In the genomic region with DNA sequence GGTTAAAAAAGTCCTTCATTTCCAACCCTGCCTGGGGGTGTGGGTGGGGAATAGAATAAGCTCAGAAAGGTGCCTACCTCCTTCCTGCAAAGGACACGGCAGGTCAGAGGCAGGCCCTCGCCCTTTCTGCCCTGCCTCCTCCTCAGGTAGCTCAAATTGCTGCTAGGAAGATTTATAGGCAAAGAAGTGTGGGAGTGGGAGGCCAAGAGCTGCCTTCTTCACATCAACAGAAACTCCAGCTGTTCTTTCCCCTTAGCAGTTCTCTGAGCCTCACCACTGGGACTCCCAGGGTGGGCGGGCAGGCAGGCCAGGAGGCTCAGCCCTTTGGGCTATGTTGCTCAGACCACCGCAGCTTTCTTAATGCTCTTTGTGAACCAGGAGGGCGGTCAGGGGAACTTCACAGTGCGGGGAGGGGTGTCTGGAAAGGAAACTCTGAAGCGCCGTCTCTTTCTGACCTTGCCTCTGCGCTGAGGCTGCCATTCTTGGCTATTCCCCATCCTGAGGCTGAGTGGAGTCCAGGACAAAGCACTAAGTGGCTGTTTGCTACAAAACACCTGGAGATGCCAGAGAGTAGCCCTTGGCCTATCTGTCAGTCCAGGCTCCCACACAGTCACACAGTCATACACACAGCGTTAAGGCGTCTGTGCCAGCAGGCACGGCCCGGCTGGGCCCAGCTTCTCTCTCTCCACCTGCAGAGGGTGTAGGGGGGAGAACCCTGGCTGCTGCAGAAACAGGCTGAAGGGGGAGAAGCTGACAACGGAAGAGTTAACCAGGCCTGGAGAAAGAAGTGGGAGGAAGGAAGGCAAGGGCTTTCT, we compare ENCODE assay signal across 36 cellular contexts. TPM values are rescaled to one million over a fixed set of nuclear protein-coding genes. Genes with fewer than 3 reads are reported as not detected.
DNase-seq lines count a peak whose midpoint lies in the region; ATAC-seq, FAIRE-seq and TF ChIP-seq lines count a peak whose summit lies in the region.
"Had no signal": no experiment of that assay in that cellular context is flagged by ENCODE, and none has a peak within 500 bp of the region (broad histone marks: within the 10 kb centered on the region; RNA-seq: fewer than 3 reads in every experiment).

No MANE protein-coding gene starts in this region.

- TF ChIP-seq RAD21 in HepG2 (CRISPR knock-in tag; IDR thresholded peaks at IDR 0.05), result no peak

- H3K27ac ChIP-seq in HepG2 (ENCODE audit: extremely low read length, insufficient read depth, low read length) (no peak overlapping the region), right lobe of liver (no peak overlapping the region), ectodermal cell (ENCODE audit: insufficient read depth, low read depth, low read length, poor library complexity, severe bottlenecking) (peak overlapping the region; percentile 20), H9 (ENCODE audit: insufficient read length, low read depth, low read length) (no peak overlapping the region), small intestine (ENCODE audit: low read depth in 1 of 2, low read length in 1 of 2) (no peak overlapping the region)
- H3K27ac ChIP-seq: foreskin keratinocyte had no signal

- no peak overlapping the region for H3K14ac ChIP-seq in H9 (ENCODE audit: insufficient read depth, low read length)

- no peak overlapping the region for H3T11ph ChIP-seq in H9 (ENCODE audit: low read length)

- TF ChIP-seq POLR2A in HepG2 (IDR thresholded peaks at IDR 0.05; ENCODE audit: insufficient read depth in 1 of 2, low read depth in 2 of 2, low read length in 2 of 2), result no peak
- TF ChIP-seq POLR2A in right lobe of liver (IDR thresholded peaks at IDR 0.05), result no peak

- H3K4me1 ChIP-seq in HepG2 (ENCODE audit: insufficient read depth, low read length) (no peaks in the 10 kb centered on the region), right lobe of liver (peaks cover 0 to 25% (median 3%) of the 10 kb centered on the region in 4 donors), ectodermal cell (ENCODE audit: control insufficient read depth, insufficient read depth, low read length) (no peaks in the 10 kb centered on the region), H9 (ENCODE audit: insufficient read depth, low read length) (no peaks in the 10 kb centered on the region), small intestine (ENCODE audit: control insufficient read depth in 2 of 2, insufficient read depth in 1 of 2, low read depth in 1 of 2, low read length in 1 of 2) (no peaks in the 10 kb centered on the region)
- H3K4me1 ChIP-seq: BE2C had no signal

- H3K4me1 Mint-ChIP-seq in nephron progenitor cell (peaks cover 46% of the 10 kb centered on the region), H9 (peaks cover 0 to 10% of the 10 kb centered on the region in 2 experiments; a peak in 3 of 4 replicates)
- H3K4me1 Mint-ChIP-seq: activated B cell treated with CpG ODN at 0.5 μM for 24 hours; activated naive CD4-positive, alpha-beta T cell treated with anti-CD3 and anti-CD28 coated beads, Interleukin-2, amount 50 U/mL, for 24 hours; central memory CD8-positive, alpha-beta T cell had no signal

- H3K4me2 ChIP-seq in HepG2 (ENCODE audit: low read depth, low read length) (no peak overlapping the region), H9 (ENCODE audit: insufficient read depth, insufficient read length, low read length) (no peak overlapping the region)

- H2AK5ac ChIP-seq in H9 (ENCODE audit: insufficient read length, low read length), result no peak overlapping the region

- peaks cover 2 to 3% of the 10 kb centered on the region in 2 experiments; a peak in 3 of 5 replicates for H3K27me3 ChIP-seq in HepG2 (ENCODE audit: control insufficient read depth in 1 of 2, insufficient read depth in 2 of 2, low read length in 2 of 2)
- no peaks in the 10 kb centered on the region for H3K27me3 ChIP-seq in right lobe of liver
- no peaks in the 10 kb centered on the region for H3K27me3 ChIP-seq in ectodermal cell (ENCODE audit: control insufficient read depth, insufficient read depth, low read length, poor library complexity, severe bottlenecking)
- H3K27me3 ChIP-seq in H9 (ENCODE audit: insufficient read depth, low read length), result no peaks in the 10 kb centered on the region
- H3K27me3 ChIP-seq in small intestine (ENCODE audit: control insufficient read depth in 2 of 2, insufficient read depth in 2 of 2, low read length in 2 of 2), result no peaks in the 10 kb centered on the region
- H3K27me3 ChIP-seq: BE2C, foreskin keratinocyte had no signal

- H2AFZ ChIP-seq in HepG2 (ENCODE audit: low read length) (no peak overlapping the region), H9 (ENCODE audit: low read length) (no peak overlapping the region)

- FAIRE-seq in HepG2 (lab: Jason Lieb, UNC) (no peak), small intestine (lab: Jason Lieb, UNC) (no peak)
- FAIRE-seq: A204.1 had no signal

- ATAC-seq in HepG2 (no peak), right lobe of liver (no peak), GM19463 (IDR thresholded peaks at IDR 0.05; ENCODE audit: unreplicated experiment) (no peak)
- ATAC-seq: foreskin keratinocyte, psoas muscle, Right ventricle myocardium inferior had no signal

- H3K4ac ChIP-seq in H9 (ENCODE audit: low read depth, low read length), result no peak overlapping the region

- CTCF ChIA-PET in HepG2 (lab: Yijun Ruan, JAX; ENCODE audit: low intra/inter-chr PET ratio, low total read pairs), result no interaction called here

- H3K4me3 ChIP-seq in HepG2 (replicated peaks in 1 of 3; ENCODE audit: insufficient read depth in 1 of 3, low read depth in 2 of 3, low read length in 3 of 3), result no peak overlapping the region
- no peak overlapping the region for H3K4me3 ChIP-seq in right lobe of liver
- no peak overlapping the region for H3K4me3 ChIP-seq in ectodermal cell (ENCODE audit: insufficient read depth, low read depth, low read length)
- no peak overlapping the region for H3K4me3 ChIP-seq in small intestine (ENCODE audit: low read depth in 1 of 2, low read length in 2 of 2)
- H3K4me3 ChIP-seq: psoas muscle had no signal

- DNase-seq in HepG2 (ENCODE audit: low spot score) (no peak), right lobe of liver (no peak), nephron progenitor cell (no peak), SK-N-DZ (ENCODE audit: low spot score) (no peak), H9 (no peak), small intestine (no peak)
- DNase-seq: activated B cell treated with CpG ODN at 0.5 μM for 24 hours; BE2C; DND-41; erythroblast; foreskin keratinocyte; hippocampal formation; KBM-7; MM.1S; NCI-H1417 treated with DMSO at 0.1 percent for 48 hours; NCI-H2107; NCI-H446; NCI-H82; psoas muscle; stimulated activated CD4-positive, alpha-beta T cell treated with anti-CD3 and anti-CD28 coated beads, Interleukin-1b, Interleukin-23, amount 100 ng/mL, for 48 hours; T-helper 9 cell had no signal

- H3K9me3 ChIP-seq in HepG2 (ENCODE audit: low read length), result no peaks in the 10 kb centered on the region
- H3K9me3 ChIP-seq in right lobe of liver, result no peaks in the 10 kb centered on the region
- no peaks in the 10 kb centered on the region for H3K9me3 ChIP-seq in ectodermal cell (ENCODE audit: control insufficient read depth, low read length)
- no peaks in the 10 kb centered on the region for H3K9me3 ChIP-seq in H9 (ENCODE audit: control insufficient read depth, low read depth, low read length)
- H3K9me3 ChIP-seq in small intestine (ENCODE audit: control insufficient read depth, low read depth), result no peaks in the 10 kb centered on the region
- H3K9me3 ChIP-seq: BE2C, psoas muscle had no signal

- H3K9me3 Mint-ChIP-seq in nephron progenitor cell, result no peaks in the 10 kb centered on the region
- no peaks in the 10 kb centered on the region for H3K9me3 Mint-ChIP-seq in H9
- H3K9me3 Mint-ChIP-seq: activated B cell treated with CpG ODN at 0.5 μM for 24 hours; activated naive CD4-positive, alpha-beta T cell treated with anti-CD3 and anti-CD28 coated beads, Interleukin-2, amount 50 U/mL, for 24 hours; activated T-helper 1 cell treated with anti-CD3 and anti-CD28 coated beads, Interleukin-12 subunit alpha, Interleukin-12 subunit beta, Interleukin-2, Interleukin-4 antibody, amounts not matched to agents 30 ng/mL and 10 ng/mL and 1 ng/mL, durations not matched to agents 14 hours and 24 hours and 36 hours; central memory CD8-positive, alpha-beta T cell; neural crest cell had no signal

- H3K4me3 Mint-ChIP-seq in nephron progenitor cell, result no peak overlapping the region
- H3K4me3 Mint-ChIP-seq in H9, result no peak overlapping the region
- H3K4me3 Mint-ChIP-seq: activated B cell treated with CpG ODN at 0.5 μM for 24 hours; activated naive CD4-positive, alpha-beta T cell treated with anti-CD3 and anti-CD28 coated beads, Interleukin-2, amount 50 U/mL, for 24 hours; activated T-helper 1 cell treated with anti-CD3 and anti-CD28 coated beads, Interleukin-12 subunit alpha, Interleukin-12 subunit beta, Interleukin-2, Interleukin-4 antibody, amounts not matched to agents 30 ng/mL and 10 ng/mL and 1 ng/mL, durations not matched to agents 14 hours and 24 hours and 36 hours; central memory CD8-positive, alpha-beta T cell; neural crest cell had no signal

- intact Hi-C loops in HepG2 (cut with micrococcal nuclease; ENCODE audit: unreplicated experiment), result no loop called here
- intact Hi-C loops in right lobe of liver (cut with DNase I), result no loop called here

- peak overlapping the region; percentile 94 for H3K27ac Mint-ChIP-seq in nephron progenitor cell
- no peak overlapping the region; a peak in 1 of 7 replicates for H3K27ac Mint-ChIP-seq in H9
- H3K27ac Mint-ChIP-seq: activated B cell treated with CpG ODN at 0.5 μM for 24 hours; activated naive CD4-positive, alpha-beta T cell treated with anti-CD3 and anti-CD28 coated beads, Interleukin-2, amount 50 U/mL, for 24 hours; activated T-helper 1 cell treated with anti-CD3 and anti-CD28 coated beads, Interleukin-12 subunit alpha, Interleukin-12 subunit beta, Interleukin-2, Interleukin-4 antibody, amounts not matched to agents 30 ng/mL and 10 ng/mL and 1 ng/mL, durations not matched to agents 14 hours and 24 hours and 36 hours had no signal

- no peak overlapping the region for H2BK5ac ChIP-seq in H9 (ENCODE audit: insufficient read length, low read length)

- H3K79me2 ChIP-seq in HepG2 (ENCODE audit: insufficient read depth, low read length) (no peaks in the 10 kb centered on the region), H9 (ENCODE audit: insufficient read depth, low read length) (no peaks in the 10 kb centered on the region)

- peaks cover 15% of the 10 kb centered on the region; the same call in 1 of the 2 replicates for H4K20me1 ChIP-seq in HepG2 (ENCODE audit: insufficient read depth, low read length)
- H4K20me1 ChIP-seq in H9 (ENCODE audit: control insufficient read depth, insufficient read depth, insufficient read length), result no peaks in the 10 kb centered on the region

- in situ Hi-C loops in HepG2 (cut with HindIII; ENCODE audit: extremely low pct_ligation_motif_present, low pct_unique_long_range_greater_than_20kb), result no loop called here

- no peak overlapping the region for H2BK120ac ChIP-seq in H9 (ENCODE audit: low read depth, low read length, poor library complexity, severe bottlenecking)

- TF ChIP-seq CTCF in HepG2 (CRISPR knock-in tag; IDR thresholded peaks at IDR 0.05) (no peak), right lobe of liver (IDR thresholded peaks at IDR 0.05) (no peak), nephron progenitor cell (IDR thresholded peaks at IDR 0.05) (no peak), H9 (conservative IDR thresholded peaks at IDR 0.05) (no peak)

- H2BK15ac ChIP-seq in H9 (ENCODE audit: low read depth, low read length), result no peak overlapping the region

- no peak overlapping the region for H2BK12ac ChIP-seq in H9 (ENCODE audit: insufficient read length, low read depth, low read length)

- POLR2A ChIA-PET in HepG2 (lab: Yijun Ruan, JAX), result interaction anchor here (1.0 to 1.3 kb wide), 2 partner anchors 10 to 23 kb away, joined by 3 to 4 read pairs; no protein-coding TSS in a partner anchor

- 92% methylated on average over 12 of the region's 14 CpGs for WGBS in HepG2 (ENCODE audit: low lambda C conversion rate)
- 54% methylated on average over 4 of the region's 14 CpGs for WGBS in right lobe of liver (ENCODE audit: insufficient coverage, low coverage, low lambda C conversion rate, missing lambda C conversion rate)
- WGBS in ectodermal cell, 2 experiments, result 83 to 90% methylated on average over 14 of the region's 14 CpGs
- WGBS in H9 (ENCODE audit: extremely low coverage, insufficient read length, low lambda C conversion rate), result no CpG with 5 or more reads among the region's 14 CpGs
- 84 to 91% (median 84%) methylated on average over 14 of the region's 14 CpGs for WGBS in small intestine, 3 donors

- H3K27me3 Mint-ChIP-seq in nephron progenitor cell (ENCODE audit: low read depth, poor library complexity) (no peaks in the 10 kb centered on the region), H9 (ENCODE audit: low read depth) (peaks cover 5% of the 10 kb centered on the region; the same call in 1 of the 2 replicates)
- H3K27me3 Mint-ChIP-seq: activated B cell treated with CpG ODN at 0.5 μM for 24 hours; activated naive CD4-positive, alpha-beta T cell treated with anti-CD3 and anti-CD28 coated beads, Interleukin-2, amount 50 U/mL, for 24 hours; central memory CD8-positive, alpha-beta T cell had no signal

- no TSS peak for BruUV-seq in HepG2 (replicated peaks; lab: Mats Ljungman, UMichigan)

- no peak overlapping the region for H3K56ac ChIP-seq in H9 (ENCODE audit: insufficient read length, low read depth, low read length)

- no peaks in the 10 kb centered on the region for H3K79me1 ChIP-seq in H9 (ENCODE audit: insufficient read depth, low read depth, low read length, poor library complexity, severe bottlenecking)

- H4K91ac ChIP-seq in H9 (ENCODE audit: insufficient read length, low read depth, low read length), result no peak overlapping the region

- H3K36me3 Mint-ChIP-seq in nephron progenitor cell (ENCODE audit: low read depth), result peaks cover 47% of the 10 kb centered on the region
- H3K36me3 Mint-ChIP-seq in H9 (ENCODE audit: insufficient read depth in 1 of 3, low read depth in 3 of 3), result peaks cover 0 to 36% (median 5%) of the 10 kb centered on the region in 3 experiments; a peak in 6 of 7 replicates

- H3K36me3 ChIP-seq in HepG2 (replicated peaks in 1 of 2; ENCODE audit: control insufficient read depth in 1 of 2, insufficient read depth in 2 of 2, low read length in 2 of 2), result peaks cover 32 to 61% of the 10 kb centered on the region in 2 experiments
- H3K36me3 ChIP-seq in right lobe of liver, result peaks cover 33 to 63% (median 49%) of the 10 kb centered on the region in 4 donors
- H3K36me3 ChIP-seq in ectodermal cell (ENCODE audit: control insufficient read depth, insufficient read depth, low read length), result peaks cover 49% of the 10 kb centered on the region
- H3K36me3 ChIP-seq in small intestine (ENCODE audit: control insufficient read depth in 2 of 2, insufficient read depth in 2 of 2, low read length in 2 of 2), result peaks cover 20 to 28% of the 10 kb centered on the region in 2 donors

- H4K5ac ChIP-seq in H9 (ENCODE audit: insufficient read length, low read depth, low read length), result no peak overlapping the region

- no peak overlapping the region for H3K23ac ChIP-seq in H9 (ENCODE audit: insufficient read length, low read depth, low read length)

- no peak overlapping the region for H4K8ac ChIP-seq in H9 (replicated peaks; ENCODE audit: insufficient read length, low read depth, low read length)

- H2BK20ac ChIP-seq in H9 (ENCODE audit: low read depth, low read length, poor library complexity, severe bottlenecking), result no peak overlapping the region

- H3K9ac ChIP-seq in HepG2 (ENCODE audit: insufficient read depth, low read depth, low read length) (no peak overlapping the region), H9 (ENCODE audit: extremely low read depth, insufficient read length, low read length) (no peak overlapping the region)

- H3K18ac ChIP-seq in H9 (ENCODE audit: insufficient read length, low read depth, low read length), result no peak overlapping the region

- TF ChIP-seq EP300 in HepG2 (IDR thresholded peaks at IDR 0.05; ENCODE audit: low read depth in 2 of 2, low read length in 2 of 2) (no peak), HepG2 (CRISPR knock-in tag; IDR thresholded peaks at IDR 0.05; ENCODE audit: borderline replicate concordance) (no peak)

- no peaks in the 10 kb centered on the region for H3K23me2 ChIP-seq in H9 (ENCODE audit: insufficient read length, low read depth, low read length, poor library complexity, severe bottlenecking)

RNA-seq across cellular contexts. Expression of a gene that starts 3.0 kb away (rescaled TPM):
- not detected in 2 replicates for total RNA-seq in HepG2 (2016; rRNA removed; fragmentation: Illumina TruSeq; extraction: Trizol)
- not detected in 2 replicates for total RNA-seq in HepG2 (2016; cell fraction: cytosol; rRNA removed; fragmentation: Illumina TruSeq; extraction: Trizol; ENCODE audit: low read depth)
- not detected in 2 replicates for total RNA-seq in HepG2 (2016; cell fraction: insoluble cytoplasmic fraction; rRNA removed; fragmentation: Illumina TruSeq; extraction: Trizol)
- not detected in 2 replicates for total RNA-seq in HepG2 (2016; cell fraction: membrane; rRNA removed; fragmentation: Illumina TruSeq; extraction: Trizol)
- not detected in 2 replicates for total RNA-seq in HepG2 (2016; cell fraction: nucleus; rRNA removed; fragmentation: Illumina TruSeq; extraction: Trizol)
- not detected in 2 replicates for polyA plus RNA-seq in HepG2 (2011; rRNA removed)
- polyA plus RNA-seq in HepG2 (2011; cell fraction: cytosol; rRNA removed), result not detected in 2 replicates
- polyA plus RNA-seq in HepG2 (2011; cell fraction: nucleus; rRNA removed), result not detected in 2 replicates
- polyA plus RNA-seq in HepG2 (2012), result not detected in 2 replicates
- polyA plus RNA-seq in HepG2 (2016; cell fraction: cytosol; fragmentation: Illumina TruSeq; extraction: Trizol; ENCODE audit: low read depth), result not detected in 2 replicates
- polyA plus RNA-seq in HepG2 (2016; cell fraction: insoluble cytoplasmic fraction; fragmentation: Illumina TruSeq; extraction: Trizol; ENCODE audit: low read depth), result not detected in 2 replicates
- not detected in 2 replicates for polyA plus RNA-seq in HepG2 (2016; cell fraction: membrane; fragmentation: Illumina TruSeq; extraction: Trizol; ENCODE audit: low read depth)
- polyA plus RNA-seq in HepG2 (2016; cell fraction: nucleus; fragmentation: Illumina TruSeq; extraction: Trizol; ENCODE audit: insufficient read depth, low read depth), result not detected in 2 replicates
- polyA minus RNA-seq in HepG2 (2011; rRNA and poly(A)+ RNA removed; ENCODE audit: low replicate concordance), result not detected in 2 replicates
- not detected in 2 replicates for polyA minus RNA-seq in HepG2 (2011; cell fraction: cytosol; rRNA and poly(A)+ RNA removed)
- polyA minus RNA-seq in HepG2 (2011; cell fraction: nucleus; rRNA and poly(A)+ RNA removed), result not detected in 2 replicates
- total RNA-seq in right lobe of liver, result not detected
- not detected for polyA plus RNA-seq in ectodermal cell (2013, experiment 1 of 4)
- not detected for polyA plus RNA-seq in ectodermal cell (2013, experiment 2 of 4)
- not detected for polyA plus RNA-seq in ectodermal cell (2013, experiment 3 of 4)
- not detected for polyA plus RNA-seq in ectodermal cell (2013, experiment 4 of 4)
- not detected in 2 replicates for polyA plus RNA-seq in SK-N-DZ (2014; cell fraction: cytosol; rRNA removed)
- polyA plus RNA-seq in SK-N-DZ (2014; cell fraction: nucleus; rRNA removed), result not detected in 2 replicates
- not detected in 2 replicates for total RNA-seq in H9 (2021)
- polyA plus RNA-seq in small intestine, result not detected
- total RNA-seq: activated B cell treated with CpG ODN at 0.5 μM for 24 hours; activated T-helper 1 cell treated with anti-CD3 and anti-CD28 coated beads, Interleukin-12 subunit alpha, Interleukin-12 subunit beta, Interleukin-2, Interleukin-4 antibody, amounts not matched to agents 30 ng/mL and 10 ng/mL and 1 ng/mL, durations not matched to agents 14 hours and 24 hours and 36 hours; dermis microvascular lymphatic vessel endothelial cell; foreskin keratinocyte; liver; mucosa of gallbladder; neural crest cell; psoas muscle; Right ventricle myocardium inferior; skeletal muscle tissue; subcutaneous adipose tissue; ureter had no signal
- polyA plus RNA-seq: aorta, foreskin keratinocyte, liver, psoas muscle had no signal
